ENCODE assay signal across 12 cellular contexts in the genomic region with DNA sequence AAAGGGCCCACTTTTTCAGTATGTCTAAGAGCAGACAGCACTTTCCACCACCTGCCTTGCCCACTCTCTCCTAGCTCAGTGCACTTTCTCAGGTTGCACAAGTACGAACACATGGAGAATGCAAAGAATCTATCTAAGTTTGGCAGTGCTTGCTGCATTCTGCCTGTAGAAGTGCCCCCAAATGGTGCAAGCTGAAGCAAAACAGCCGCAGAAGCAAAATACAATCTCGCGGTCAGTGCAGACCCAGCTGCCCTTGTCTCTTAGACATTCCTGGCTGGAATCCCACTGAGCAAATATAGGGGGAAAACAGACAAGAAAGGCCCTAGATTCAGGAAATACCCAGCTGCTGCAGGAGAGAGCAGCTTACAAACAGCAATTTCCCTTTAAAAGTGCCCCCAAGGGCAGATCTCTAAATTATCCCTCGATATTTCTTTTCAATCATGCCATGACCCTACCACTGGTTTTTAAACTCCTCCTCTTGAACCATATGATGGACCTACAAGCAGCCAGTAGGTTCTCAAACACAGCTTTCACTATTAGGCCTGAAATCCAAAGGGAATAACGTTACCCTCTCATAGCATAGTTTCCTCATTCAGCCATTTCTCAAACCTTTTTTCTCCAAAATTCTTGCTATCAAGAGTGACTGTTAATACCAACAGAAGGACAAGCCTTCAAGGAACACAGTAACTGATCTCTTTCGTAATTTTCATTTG.
DNase-seq lines count a peak whose midpoint lies in the region; ATAC-seq and TF ChIP-seq lines count a peak whose summit lies in the region.
"Had no signal": no experiment of that assay in that cellular context is flagged by ENCODE, and none has a peak within 500 bp of the region (broad histone marks: within the 10 kb centered on the region; RNA-seq: fewer than 3 reads in every experiment).

No MANE protein-coding gene starts in this region.

- H3K14ac ChIP-seq in neuronal stem cell (ENCODE audit: low read length): no peak overlapping the region

- peak in 1 of 4 donors; percentile 37 for ATAC-seq in heart left ventricle
- no peak for ATAC-seq in effector memory CD8-positive, alpha-beta T cell (replicated peaks)

- peaks cover 37 to 44% of the 10 kb centered on the region in 2 donors for H3K4me1 Mint-ChIP-seq in effector memory CD8-positive, alpha-beta T cell (ENCODE audit: low read depth in 2 of 2)

- H3K18ac ChIP-seq in neuronal stem cell (ENCODE audit: low read length): no peak overlapping the region

- H3K27me3 ChIP-seq in heart left ventricle (no peaks in the 10 kb centered on the region), neuronal stem cell (ENCODE audit: control insufficient read depth in 3 of 3, insufficient read depth in 3 of 3, low read depth in 1 of 3, low read length in 3 of 3) (no peaks in the 10 kb centered on the region), tibial artery (no peaks in the 10 kb centered on the region)
- H3K27me3 ChIP-seq: adrenal gland had no signal

- peak overlapping the region; percentile 69 for H2AFZ ChIP-seq in neuronal stem cell (ENCODE audit: low read length)

- H3K27ac ChIP-seq in heart left ventricle (peak overlapping the region in 9 of 12 donors; percentile 11 to 68 (median 32)), neuronal stem cell (replicated peaks; ENCODE audit: low read length) (peak overlapping the region; percentile 54), tibial artery (no peak overlapping the region)
- H3K27ac ChIP-seq: adrenal gland had no signal

- TF ChIP-seq POLR2A in heart left ventricle (IDR thresholded peaks at IDR 0.05): no peak

- H3K4me3 ChIP-seq in heart left ventricle (peak overlapping the region in 1 of 12 donors; percentile 15), neuronal stem cell (ENCODE audit: low read length in 2 of 2) (peak overlapping the region in 1 of 2 donors; percentile 21), tibial artery (no peak overlapping the region)
- H3K4me3 ChIP-seq: adrenal gland had no signal

- H3K4me2 ChIP-seq in neuronal stem cell (ENCODE audit: insufficient read depth, low read length, poor library complexity, severe bottlenecking): no peak overlapping the region

- H3K27me3 Mint-ChIP-seq in effector memory CD8-positive, alpha-beta T cell: no peaks in the 10 kb centered on the region
- H3K27me3 Mint-ChIP-seq: activated CD4-positive, alpha-beta memory T cell treated with anti-CD3 and anti-CD28 coated beads, Interleukin-2, amount 10 ng/mL, durations not matched to agents 7 days and 5 days had no signal

- H2BK120ac ChIP-seq in neuronal stem cell (ENCODE audit: low read depth, low read length): no peak overlapping the region

- H3K4me3 Mint-ChIP-seq in effector memory CD8-positive, alpha-beta T cell: no peak overlapping the region
- H3K4me3 Mint-ChIP-seq: activated CD4-positive, alpha-beta memory T cell treated with anti-CD3 and anti-CD28 coated beads, Interleukin-2, amount 10 ng/mL, durations not matched to agents 7 days and 5 days had no signal

- peaks cover 2% of the 10 kb centered on the region for H3K36me3 Mint-ChIP-seq in effector memory CD8-positive, alpha-beta T cell (ENCODE audit: insufficient read depth)

- H3K9me3 ChIP-seq in heart left ventricle (peaks cover 0 to 12% (median 0%) of the 10 kb centered on the region in 12 donors), neuronal stem cell (replicated peaks in 1 of 2; ENCODE audit: control insufficient read depth in 2 of 2, insufficient read depth in 1 of 2, low read depth in 1 of 2, low read length in 2 of 2) (peaks cover 2 to 14% of the 10 kb centered on the region in 2 donors), tibial artery (peaks cover 0 to 3% (median 0%) of the 10 kb centered on the region in 3 donors)
- H3K9me3 ChIP-seq: adrenal gland had no signal

- no peak overlapping the region for H2BK5ac ChIP-seq in neuronal stem cell (ENCODE audit: low read length)

- peaks cover 0 to 4% of the 10 kb centered on the region in 2 donors for H3K9me3 Mint-ChIP-seq in effector memory CD8-positive, alpha-beta T cell

- H3K4me1 ChIP-seq in heart left ventricle (peaks cover 0 to 56% (median 26%) of the 10 kb centered on the region in 12 donors), neuronal stem cell (ENCODE audit: control insufficient read depth in 2 of 2, insufficient read depth in 1 of 2, low read depth in 1 of 2, low read length in 2 of 2) (peaks cover 14 to 31% of the 10 kb centered on the region in 2 donors), tibial artery (peaks cover 0 to 15% (median 4%) of the 10 kb centered on the region in 4 donors)

- H3K9ac ChIP-seq in neuronal stem cell (ENCODE audit: low read depth, low read length, poor library complexity): no peak overlapping the region

- no peak overlapping the region for H3K23ac ChIP-seq in neuronal stem cell (ENCODE audit: low read depth, low read length, poor library complexity)

- DNase-seq in NCI-H1092 (lab: John Stamatoyannopoulos, UW): peak; percentile 87
- DNase-seq in SHP77 (lab: John Stamatoyannopoulos, UW): peak; percentile 35 to 54
- DNase-seq in heart left ventricle: no peak
- DNase-seq in neuronal stem cell (ENCODE audit: low spot score): no peak
- no peak for DNase-seq in tibial artery
- no peak for DNase-seq in NOMO-1 treated with DMSO at 0.1 percent for 48 hours (lab: John Stamatoyannopoulos, UW; ENCODE audit: unreplicated experiment)
- DNase-seq in activated CD4-positive, alpha-beta T cell treated with anti-CD3 and anti-CD28 coated beads for 48 hours: no peak
- no peak for DNase-seq in effector memory CD8-positive, alpha-beta T cell
- DNase-seq: activated CD4-positive, alpha-beta memory T cell treated with anti-CD3 and anti-CD28 coated beads, Interleukin-2, amount 10 ng/mL, durations not matched to agents 7 days and 5 days; adrenal gland; NCI-H187 treated with DMSO at 0.1 percent for 48 hours; stimulated activated CD4-positive, alpha-beta T cell treated with anti-CD3 and anti-CD28 coated beads, Interleukin-1b, Interleukin-23, amount 100 ng/mL, for 48 hours had no signal

- TF ChIP-seq CTCF in heart left ventricle (IDR thresholded peaks at IDR 0.05) (no peak), tibial artery (IDR thresholded peaks at IDR 0.05) (no peak)

- peak overlapping the region in 1 of 2 donors; percentile 26 for H3K27ac Mint-ChIP-seq in effector memory CD8-positive, alpha-beta T cell
- H3K27ac Mint-ChIP-seq: activated CD4-positive, alpha-beta memory T cell treated with anti-CD3 and anti-CD28 coated beads, Interleukin-2, amount 10 ng/mL, durations not matched to agents 7 days and 5 days had no signal

- no peak overlapping the region for H2AK5ac ChIP-seq in neuronal stem cell (ENCODE audit: low read depth, low read length)

- 22 to 27% (median 23%) methylated on average over 7 of the region's 7 CpGs for WGBS in heart left ventricle, 4 donors
- no CpG with 5 or more reads among the region's 7 CpGs for WGBS in neuronal stem cell (ENCODE audit: extremely low coverage in 2 of 2, insufficient read length in 2 of 2, insufficient replicate concordance in 1 of 2), 2 donors

- no peak overlapping the region for H2BK15ac ChIP-seq in neuronal stem cell (ENCODE audit: low read length)

- no peak overlapping the region for H4K91ac ChIP-seq in neuronal stem cell (ENCODE audit: low read depth, low read length, poor library complexity)

- H3K4ac ChIP-seq in neuronal stem cell (ENCODE audit: low read length): no peak overlapping the region

- H2BK12ac ChIP-seq in neuronal stem cell (ENCODE audit: low read length): no peak overlapping the region

- no peak overlapping the region for H4K8ac ChIP-seq in neuronal stem cell (ENCODE audit: low read depth, low read length)

- intact Hi-C loops in heart left ventricle (cut with DNase I): loop anchor here in 1 of 10 donors (10.0 kb wide), 1 partner anchor 62 kb away; no protein-coding TSS in a partner anchor
- intact Hi-C loops in tibial artery (cut with DNase I; ENCODE audit: low total_unique reads): no loop called here

- no peaks in the 10 kb centered on the region for H3K36me3 ChIP-seq in heart left ventricle
- no peaks in the 10 kb centered on the region for H3K36me3 ChIP-seq in neuronal stem cell (replicated peaks in 1 of 2; ENCODE audit: control insufficient read depth in 2 of 2, insufficient read depth in 2 of 2, low read length in 2 of 2)
- H3K36me3 ChIP-seq in tibial artery: no peaks in the 10 kb centered on the region
- H3K36me3 ChIP-seq: adrenal gland had no signal

- H3K79me1 ChIP-seq in neuronal stem cell (ENCODE audit: low read depth, low read length): no peaks in the 10 kb centered on the region

Comparison
In these comparisons a context has a peak if more than half of its experiments do, and no peak if none do; other contexts are left out.
1. DNase-seq: peak in NCI-H1092 (single experiment) and SHP77 (2 of 2); none in heart left ventricle (0 of 5), neuronal stem cell (single experiment), tibial artery (0 of 2), NOMO-1 treated with DMSO at 0.1 percent for 48 hours (single experiment), activated CD4-positive, alpha-beta T cell treated with anti-CD3 and anti-CD28 coated beads for 48 hours (single experiment) and effector memory CD8-positive, alpha-beta T cell (0 of 3).
2. H3K27ac ChIP-seq: peak in heart left ventricle (9 of 12) and neuronal stem cell (single experiment); none in tibial artery (0 of 2).